In genomic region chr1:96515430-96515829, GRCh38 we compare ENCODE assay signal across 12 cellular contexts.
DNase-seq lines count a peak whose midpoint lies in the region; ATAC-seq lines count a peak whose summit lies in the region.
"Had no signal": no experiment of that assay in that cellular context is flagged by ENCODE, and none has a peak within 500 bp of the region (broad histone marks: within the 10 kb centered on the region; RNA-seq: fewer than 3 reads in every experiment).

No MANE protein-coding gene starts in this region.

- ATAC-seq in GM18499 (IDR thresholded peaks at IDR 0.05; ENCODE audit: insufficient read depth, unreplicated experiment) (peak; percentile 52), GM19438 (IDR thresholded peaks at IDR 0.05; ENCODE audit: low read depth, unreplicated experiment) (peak; percentile 92), HG02763 (IDR thresholded peaks at IDR 0.05; ENCODE audit: unreplicated experiment) (peak; percentile 92), HG03378 (IDR thresholded peaks at IDR 0.05; ENCODE audit: unreplicated experiment) (peak; percentile 90), left ventricle myocardium superior (no peak)
- ATAC-seq: activated CD4-positive, CD25-positive, alpha-beta regulatory T cell treated with anti-CD3 and anti-CD28 coated beads, Interleukin-2, amount 50 U/mL, for 24 hours; left cardiac atrium had no signal

- no peak for DNase-seq in Ammon's horn (ENCODE audit: low spot score)
- no peak for DNase-seq in posterior vena cava (ENCODE audit: low spot score)
- no peak for DNase-seq in NCI-H1048 (lab: John Stamatoyannopoulos, UW)
- DNase-seq in left ventricle myocardium superior = no peak
- DNase-seq: left cardiac atrium, NCI-H510A, transverse colon had no signal

- intact Hi-C loops in posterior vena cava (cut with DNase I) (no loop called here), left ventricle myocardium superior (cut with micrococcal nuclease) (no loop called here)
